ENCODE assay signal across 8 cellular contexts in the genomic region with DNA sequence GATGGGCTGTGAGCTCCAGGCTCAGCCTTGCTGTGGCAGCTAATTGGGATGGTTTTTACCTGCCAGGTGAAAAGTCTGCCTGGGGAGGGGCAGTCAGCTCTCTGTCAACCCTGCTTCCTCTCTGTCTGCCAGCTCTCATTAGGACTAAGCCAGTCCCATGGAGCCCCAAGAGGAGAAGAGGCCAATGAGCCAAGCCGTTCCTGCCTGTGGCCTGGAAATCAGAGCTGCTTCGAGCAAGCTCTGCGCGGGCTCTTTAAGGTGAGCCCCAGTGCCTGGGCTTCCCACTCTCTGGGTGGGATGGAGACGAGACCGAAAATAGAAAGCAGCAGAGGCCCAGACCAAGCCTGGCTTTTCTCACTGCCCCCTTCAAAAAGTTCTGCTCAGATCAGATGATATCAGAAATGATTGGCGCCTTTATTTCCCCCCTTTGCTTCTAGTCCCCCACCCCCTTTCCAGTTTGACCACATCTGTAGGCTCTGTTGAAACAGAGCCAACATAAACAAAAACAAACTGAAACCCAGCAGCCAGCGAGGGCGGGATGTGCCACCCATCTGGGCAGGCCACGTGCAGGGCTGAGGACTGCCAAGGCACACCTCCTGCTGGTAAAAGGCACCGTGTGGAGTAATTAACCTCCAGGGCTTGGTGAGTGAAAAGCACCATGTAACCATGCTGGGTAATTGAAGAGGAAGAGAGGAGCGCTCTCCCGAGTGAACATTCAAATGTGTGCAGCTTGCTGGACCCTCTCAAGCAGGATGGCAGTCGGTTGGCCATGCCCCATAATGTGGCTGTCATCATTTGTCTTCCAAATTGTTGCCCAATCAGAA.
A peak's percentile ranks its signal among the peaks of the same experiment; 100 is the strongest.
DNase-seq lines count a peak whose midpoint lies in the region; ATAC-seq and TF ChIP-seq lines count a peak whose summit lies in the region.

No MANE protein-coding gene starts in this region.

- H3K9ac ChIP-seq in Loucy (ENCODE audit: low read depth, low read length, poor library complexity, severe bottlenecking) = peak overlapping the region; percentile 40

- H4K20me1 ChIP-seq in Loucy (ENCODE audit: insufficient read depth, low read length, poor library complexity, severe bottlenecking) = no peaks in the 10 kb centered on the region

- no peaks in the 10 kb centered on the region for H3K36me3 ChIP-seq in Loucy (ENCODE audit: insufficient read depth, low read length)
- H3K36me3 ChIP-seq in sigmoid colon = no peaks in the 10 kb centered on the region

- TF ChIP-seq POLR2A in sigmoid colon (IDR thresholded peaks at IDR 0.05) = no peak

- H3K9me2 ChIP-seq in Loucy (replicated peaks; ENCODE audit: low read depth, low read length) = no peaks in the 10 kb centered on the region

- no peak for ATAC-seq in GM19397 (IDR thresholded peaks at IDR 0.05; ENCODE audit: unreplicated experiment)

- TF ChIP-seq CTCF in Loucy (conservative IDR thresholded peaks at IDR 0.05; ENCODE audit: low read length) (0 out of 2 replicates have a peak, but pooled peaks have one; percentile 23), VCaP (conservative IDR thresholded peaks at IDR 0.05) (peak; percentile 22; the same call in 1 of the 2 replicates), sigmoid colon (IDR thresholded peaks at IDR 0.05) (peak in 2 of 4 experiments; percentile 17), GM13976 (IDR thresholded peaks at IDR 0.05; ENCODE audit: borderline replicate concordance, control extremely low read depth, extremely low read depth, insufficient read depth, missing control alignments) (no peak)

- peak overlapping the region; percentile 81 for H3K27ac ChIP-seq in VCaP
- peak overlapping the region in 2 of 4 donors; percentile 52 to 58 for H3K27ac ChIP-seq in sigmoid colon

- intact Hi-C loops in sigmoid colon (cut with DNase I) = loop anchor here (10.0 kb wide), 1 partner anchor 381 kb away; no protein-coding TSS in a partner anchor

- DNase-seq in DMS153 (lab: John Stamatoyannopoulos, UW) (peak; percentile 86), globus pallidus (ENCODE audit: low spot score) (peak; percentile 75), sigmoid colon (peak; percentile 83), GM13976 (ENCODE audit: low spot score) (no peak)
- no peak for DNase-seq in stimulated activated CD4-positive, alpha-beta T cell treated with anti-CD3 and anti-CD28 coated beads, Interleukin-2, amount 100 ng/mL, for 24 hours

- peak overlapping the region; percentile 49 for H3K4me2 ChIP-seq in Loucy (ENCODE audit: low read depth, low read length, poor library complexity, severe bottlenecking)

- H2AFZ ChIP-seq in Loucy (ENCODE audit: low read length) = peak overlapping the region; percentile 32; the same call in 1 of the 2 replicates

- no peaks in the 10 kb centered on the region for H3K27me3 ChIP-seq in Loucy (ENCODE audit: insufficient read depth, low read length, poor library complexity, severe bottlenecking)
- H3K27me3 ChIP-seq in sigmoid colon = no peaks in the 10 kb centered on the region

- H3K9me3 ChIP-seq in Loucy (ENCODE audit: insufficient read depth, low read depth, low read length) (no peaks in the 10 kb centered on the region), sigmoid colon (no peaks in the 10 kb centered on the region)

- WGBS in sigmoid colon, 2 donors = 7 to 27% methylated on average over 14 of the region's 14 CpGs

- H3F3A ChIP-seq in Loucy (ENCODE audit: low read depth) = no peaks in the 10 kb centered on the region

- H3K4me1 ChIP-seq in Loucy (ENCODE audit: insufficient read depth, low read length, poor library complexity, severe bottlenecking) (peaks cover 22% of the 10 kb centered on the region), sigmoid colon (peaks cover 0 to 26% (median 19%) of the 10 kb centered on the region in 4 donors)

- peak in 1 of 4 donors; percentile 7 for TF ChIP-seq EP300 in sigmoid colon (IDR thresholded peaks at IDR 0.05)

- in situ Hi-C loops in GM13976 (cut with MboI; ENCODE audit: low sequenced_read_pairs, unreplicated experiment) = loop anchor here (25.0 kb wide), 1 partner anchor 319 kb away; no protein-coding TSS in a partner anchor

- no peaks in the 10 kb centered on the region for H3K79me2 ChIP-seq in Loucy (ENCODE audit: insufficient read depth, low read length)

- no peak overlapping the region for H3K4me3 ChIP-seq in Loucy (ENCODE audit: low read length, poor library complexity, severe bottlenecking)
- no peak overlapping the region for H3K4me3 ChIP-seq in sigmoid colon

Comparison
In these comparisons a context has a peak if more than half of its experiments do, and no peak if none do; other contexts are left out.
1. DNase-seq: peak in DMS153 (single experiment), globus pallidus (single experiment) and sigmoid colon (single experiment); none in GM13976 (single experiment) and stimulated activated CD4-positive, alpha-beta T cell treated with anti-CD3 and anti-CD28 coated beads, Interleukin-2, amount 100 ng/mL, for 24 hours (0 of 2).